ENCODE assay signal across 10 cellular contexts in the genomic region with DNA sequence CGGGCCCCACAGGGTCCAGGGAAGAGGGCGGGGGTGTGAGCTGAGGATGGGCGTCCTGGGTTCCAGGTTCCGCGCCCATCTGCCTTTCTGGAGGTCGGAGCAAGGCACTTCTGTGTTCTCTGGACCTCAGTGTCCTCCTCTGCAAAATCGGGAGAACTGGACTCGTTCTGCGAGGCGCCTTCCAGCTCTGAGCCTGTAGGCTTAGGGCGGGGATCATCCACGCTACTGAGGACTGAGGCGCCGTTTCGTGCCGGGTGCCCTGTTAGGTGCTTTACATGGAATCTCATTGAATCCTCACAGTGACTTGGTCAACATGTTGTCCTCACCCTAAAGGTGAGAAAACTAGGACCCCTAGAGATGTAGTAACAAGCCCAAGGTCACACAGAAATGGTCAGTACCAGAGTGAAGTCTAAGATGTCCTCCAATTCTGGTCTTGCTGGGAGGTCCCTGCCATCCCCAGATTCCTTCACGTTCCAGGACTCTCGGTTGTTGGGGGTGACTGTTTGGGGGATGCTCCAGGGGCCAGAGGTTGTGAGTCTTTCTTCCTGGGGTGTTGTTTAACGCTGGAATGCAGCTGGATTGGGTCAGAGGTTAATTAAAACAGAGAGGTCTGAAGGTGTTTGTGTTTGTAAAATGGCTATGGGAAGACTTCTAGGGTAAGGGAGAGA. TPM values are rescaled to one million over a fixed set of nuclear protein-coding genes. Genes with fewer than 3 reads are reported as not detected.
DNase-seq lines count a peak whose midpoint lies in the region; ATAC-seq, FAIRE-seq and TF ChIP-seq lines count a peak whose summit lies in the region.
"Had no signal": no experiment of that assay in that cellular context is flagged by ENCODE, and none has a peak within 500 bp of the region (broad histone marks: within the 10 kb centered on the region; RNA-seq: fewer than 3 reads in every experiment).

No MANE protein-coding gene starts in this region.

- H3K4me1 ChIP-seq in mucosa of stomach (ENCODE audit: control insufficient read depth, insufficient read depth, low read length): no peaks in the 10 kb centered on the region

- no peaks in the 10 kb centered on the region for H3K36me3 ChIP-seq in mucosa of stomach (ENCODE audit: control insufficient read depth, insufficient read depth, low read length)

- peak; percentile 35 to 56 (median 48) for DNase-seq in NCI-H1417 (lab: John Stamatoyannopoulos, UW)
- no peak for DNase-seq in NCI-H1417 treated with DMSO at 0.1 percent for 48 hours (lab: John Stamatoyannopoulos, UW)
- DNase-seq in NCI-H526 treated with DMSO at 0.1 percent for 48 hours (lab: John Stamatoyannopoulos, UW): peak; percentile 65
- DNase-seq in epithelial cell of proximal tubule (ENCODE audit: low read depth): no peak
- no peak for DNase-seq in RCC 7860 (ENCODE audit: low spot score)
- DNase-seq: CD4-positive, CD25-positive, alpha-beta regulatory T cell had no signal

- peaks cover 24% of the 10 kb centered on the region for H3K27me3 ChIP-seq in mucosa of stomach (ENCODE audit: control insufficient read depth, insufficient read depth, low read length)

- ATAC-seq in HG03039 (IDR thresholded peaks at IDR 0.05; ENCODE audit: unreplicated experiment): no peak
- ATAC-seq in HG02970 (IDR thresholded peaks at IDR 0.05; ENCODE audit: low FRiP score, unreplicated experiment): no peak

- TF ChIP-seq CTCF in epithelial cell of proximal tubule (conservative IDR thresholded peaks at IDR 0.05; ENCODE audit: low read depth, low read length): no peak

- H3K4me3 ChIP-seq in epithelial cell of proximal tubule (ENCODE audit: low read depth, low read length) (peak overlapping the region; percentile 78), mucosa of stomach (ENCODE audit: low read length) (no peak overlapping the region)

- FAIRE-seq in RCC 7860 (lab: Jason Lieb, UNC): no peak

- no peaks in the 10 kb centered on the region for H3K9me3 ChIP-seq in mucosa of stomach (ENCODE audit: control insufficient read depth, low read length)

- peak overlapping the region; percentile 22 for H3K9ac ChIP-seq in mucosa of stomach (ENCODE audit: low read length)

RNA-seq across cellular contexts. Expression of a gene that starts 0.7 kb away (rescaled TPM):
- total RNA-seq in epithelial cell of proximal tubule: 6.4 and 8.4 TPM in 2 replicates
- total RNA-seq: CD4-positive, CD25-positive, alpha-beta regulatory T cell; T-helper 2 cell treated with Interferon-gamma antibody and Interleukin-4, amounts not matched to agents 100 ng/mL and 5 ng/mL, for 36 hours had no signal

Comparison
In these comparisons a context has a peak if more than half of its experiments do, and no peak if none do; other contexts are left out.
1. DNase-seq: peak in NCI-H1417 (3 of 3) and NCI-H526 treated with DMSO at 0.1 percent for 48 hours (single experiment); none in NCI-H1417 treated with DMSO at 0.1 percent for 48 hours (single experiment), epithelial cell of proximal tubule (single experiment) and RCC 7860 (single experiment).